11 cellular contexts compared by ENCODE assay signal in the genomic region with DNA sequence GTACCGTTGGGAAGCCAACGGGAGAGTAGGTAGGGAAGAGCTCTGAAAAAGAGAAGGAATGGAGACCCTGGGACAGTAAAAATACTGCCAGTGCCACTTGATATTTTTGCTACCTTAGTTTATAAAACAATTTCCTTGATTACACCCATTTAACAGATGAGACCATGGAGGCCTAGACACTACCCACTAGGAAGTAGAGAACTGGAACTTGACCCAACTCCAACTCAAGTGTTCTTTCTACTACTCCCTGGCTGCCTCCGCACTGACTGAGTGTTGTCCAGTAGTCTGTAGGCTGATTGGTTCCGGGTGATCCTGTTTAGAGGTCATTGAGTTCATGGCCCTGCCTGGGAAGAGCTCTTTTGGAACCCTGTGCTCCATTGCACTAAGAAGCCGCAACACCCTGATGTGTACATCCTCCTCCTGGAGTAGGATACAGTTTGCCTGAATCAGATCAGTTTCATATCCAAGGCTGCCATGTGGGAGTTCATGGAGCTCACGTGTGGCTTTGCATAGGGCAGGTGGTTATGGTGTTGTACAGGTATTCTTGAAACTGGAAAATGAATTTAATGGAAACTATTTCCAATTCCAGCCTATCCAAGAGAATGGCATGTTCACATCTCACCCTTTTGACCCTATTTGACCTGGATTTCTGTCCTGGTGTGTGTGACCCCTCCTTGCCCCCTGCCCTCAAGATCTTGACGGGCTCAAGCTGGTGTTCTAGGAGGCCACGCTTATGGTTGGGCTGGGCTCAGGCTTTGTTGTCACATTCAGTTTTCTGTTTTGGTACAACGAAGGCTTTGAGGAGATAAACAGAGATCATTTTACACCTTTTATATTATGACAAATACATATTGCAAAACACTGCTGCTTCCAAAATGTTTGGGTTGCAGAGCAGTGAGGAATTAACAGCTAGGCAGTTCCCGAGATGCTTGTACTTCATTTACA.
DNase-seq lines count a peak whose midpoint lies in the region; ATAC-seq and TF ChIP-seq lines count a peak whose summit lies in the region.
"Had no signal": no experiment of that assay in that cellular context is flagged by ENCODE, and none has a peak within 500 bp of the region (broad histone marks: within the 10 kb centered on the region; RNA-seq: fewer than 3 reads in every experiment).

No MANE protein-coding gene starts in this region.

- peaks cover 70% of the 10 kb centered on the region for H3K4me1 ChIP-seq in psoas muscle

- no peaks in the 10 kb centered on the region for H3K27me3 Mint-ChIP-seq in activated naive CD4-positive, alpha-beta T cell treated with anti-CD3 and anti-CD28 coated beads for 36 hours (ENCODE audit: low read depth)
- H3K27me3 Mint-ChIP-seq: activated CD4-positive, alpha-beta T cell treated with anti-CD3 and anti-CD28 coated beads for 36 hours had no signal

- H3K27ac Mint-ChIP-seq in activated naive CD4-positive, alpha-beta T cell treated with anti-CD3 and anti-CD28 coated beads for 36 hours, result no peak overlapping the region
- H3K27ac Mint-ChIP-seq: activated CD4-positive, alpha-beta T cell treated with anti-CD3 and anti-CD28 coated beads for 36 hours had no signal

- H3K4me1 Mint-ChIP-seq in activated naive CD4-positive, alpha-beta T cell treated with anti-CD3 and anti-CD28 coated beads for 36 hours (ENCODE audit: low read depth), result peaks cover 11% of the 10 kb centered on the region

- peaks cover 7 to 35% of the 10 kb centered on the region in 2 donors for H3K36me3 ChIP-seq in psoas muscle (ENCODE audit: insufficient read depth in 1 of 2, low read depth in 1 of 2)

- peaks cover 16% of the 10 kb centered on the region for H3K9me3 Mint-ChIP-seq in activated naive CD4-positive, alpha-beta T cell treated with anti-CD3 and anti-CD28 coated beads for 36 hours

- CTCF ChIA-PET in activated naive CD4-positive, alpha-beta T cell treated with anti-CD3 and anti-CD28 coated beads for 36 hours (lab: Charles Lee), result interaction anchor here (0.6 to 3.4 kb wide), 6 partner anchors 10 to 199 kb away, joined by 3 to 15 read pairs (median 4); no protein-coding TSS in a partner anchor

- H3K4me3 ChIP-seq in fibroblast of mammary gland (ENCODE audit: control insufficient read depth, low read depth, low read length) (no peak overlapping the region), psoas muscle (no peak overlapping the region)

- no peaks in the 10 kb centered on the region for H3K27me3 ChIP-seq in psoas muscle (ENCODE audit: insufficient read depth in 3 of 3, low read length in 2 of 3)

- no peak for TF ChIP-seq CTCF in 22Rv1 (IDR thresholded peaks at IDR 0.05)
- no peak for TF ChIP-seq CTCF in fibroblast of mammary gland (conservative IDR thresholded peaks at IDR 0.05; ENCODE audit: control insufficient read depth, insufficient read depth, low read depth, low read length)
- no peak for TF ChIP-seq CTCF in psoas muscle (IDR thresholded peaks at IDR 0.05)

- peaks cover 2% of the 10 kb centered on the region for H3K36me3 Mint-ChIP-seq in activated naive CD4-positive, alpha-beta T cell treated with anti-CD3 and anti-CD28 coated beads for 36 hours (ENCODE audit: low read depth)

- 39 to 52% (median 43%) methylated on average over 10 of the region's 10 CpGs for WGBS in psoas muscle, 3 donors

- ATAC-seq in psoas muscle (peak; percentile 7 to 54 (median 28)), HG02571 (IDR thresholded peaks at IDR 0.05; ENCODE audit: unreplicated experiment) (no peak), GM21786 (IDR thresholded peaks at IDR 0.05; ENCODE audit: unreplicated experiment) (no peak), HG03442 (IDR thresholded peaks at IDR 0.05; ENCODE audit: unreplicated experiment) (no peak)
- ATAC-seq: activated CD4-positive, alpha-beta T cell treated with anti-CD3 and anti-CD28 coated beads for 36 hours had no signal

- H3K27ac ChIP-seq in 22Rv1 (peak overlapping the region; percentile 70), psoas muscle (peak overlapping the region; percentile 91)

- H3K9me3 ChIP-seq in psoas muscle, result peaks cover 4% of the 10 kb centered on the region

- intact Hi-C loops in psoas muscle (cut with DNase I), result no loop called here
- intact Hi-C loops in activated naive CD4-positive, alpha-beta T cell treated with anti-CD3 and anti-CD28 coated beads for 36 hours (cut with micrococcal nuclease), result loop anchor here (1.0 kb wide), 1 partner anchor 135 kb away; the partner anchor contains the start of gene ZBTB16

- H3K4me3 Mint-ChIP-seq in activated naive CD4-positive, alpha-beta T cell treated with anti-CD3 and anti-CD28 coated beads for 36 hours, result no peak overlapping the region
- H3K4me3 Mint-ChIP-seq: activated CD4-positive, alpha-beta T cell treated with anti-CD3 and anti-CD28 coated beads for 36 hours had no signal

- DNase-seq in NCI-H2029 treated with DMSO at 0.1 percent for 48 hours (lab: John Stamatoyannopoulos, UW), result peak; percentile 7
- peak; percentile 49 for DNase-seq in fibroblast of mammary gland (ENCODE audit: low read depth)
- DNase-seq in psoas muscle, result peak in 1 of 2 donors; percentile 74
- no peak for DNase-seq in activated naive CD4-positive, alpha-beta T cell treated with anti-CD3 and anti-CD28 coated beads for 36 hours
- DNase-seq: activated CD4-positive, alpha-beta T cell treated with anti-CD3 and anti-CD28 coated beads for 36 hours; H7; T-helper 1 cell had no signal

Comparison
In these comparisons a context has a peak if more than half of its experiments do, and no peak if none do; other contexts are left out.
1. ATAC-seq: peak in psoas muscle (4 of 4); none in HG02571 (single experiment), GM21786 (single experiment) and HG03442 (single experiment).